Comparison of ENCODE assay signal across 20 cellular contexts in the genomic region with DNA sequence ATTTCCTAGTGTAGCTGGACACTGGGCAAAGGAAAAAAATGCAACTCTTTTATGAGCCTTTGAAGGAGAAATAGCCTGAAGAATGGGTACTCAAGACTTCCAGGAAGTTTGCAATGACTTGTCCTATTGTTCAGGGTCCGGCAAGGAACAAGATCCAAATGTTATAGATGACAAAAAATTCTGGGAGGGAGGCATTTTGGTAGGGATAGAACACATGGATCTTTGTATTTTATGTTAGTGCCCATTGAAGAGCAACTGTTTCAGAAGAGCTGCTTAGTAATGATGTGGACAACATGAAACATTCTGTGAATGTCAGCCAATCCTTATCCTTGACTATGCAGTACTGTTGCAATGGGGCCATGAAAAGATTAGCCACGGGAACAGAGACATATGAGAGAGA.
A peak's percentile ranks its signal among the peaks of the same experiment; 100 is the strongest.
DNase-seq lines count a peak whose midpoint lies in the region; ATAC-seq and TF ChIP-seq lines count a peak whose summit lies in the region.
"Had no signal": no experiment of that assay in that cellular context is flagged by ENCODE, and none has a peak within 500 bp of the region (broad histone marks: within the 10 kb centered on the region; RNA-seq: fewer than 3 reads in every experiment).

No MANE protein-coding gene starts in this region.

- CTCF ChIA-PET in WTC11 (lab: Charles Lee), result no interaction called here

- no peak overlapping the region for H3T11ph ChIP-seq in H9 (ENCODE audit: low read length)

- H4K20me1 ChIP-seq in H9 (ENCODE audit: control insufficient read depth, insufficient read depth, insufficient read length), result no peaks in the 10 kb centered on the region
- H4K20me1 ChIP-seq: BLaER1 had no signal

- H3K9me3 Mint-ChIP-seq in H9, result no peaks in the 10 kb centered on the region
- no peaks in the 10 kb centered on the region for H3K9me3 Mint-ChIP-seq in WTC11

- no peak overlapping the region for H2BK20ac ChIP-seq in H9 (ENCODE audit: low read depth, low read length, poor library complexity, severe bottlenecking)

- H3K4me3 Mint-ChIP-seq in H9, result no peak overlapping the region
- H3K4me3 Mint-ChIP-seq in WTC11, result no peak overlapping the region
- H3K4me3 Mint-ChIP-seq: CD14-positive monocyte; CD4-positive, alpha-beta memory T cell; CD4-positive, CD25-positive, alpha-beta regulatory T cell; CD8-positive, alpha-beta memory T cell had no signal

- DNase-seq in RPMI7951 (ENCODE audit: low read depth) (peak; percentile 35), amniotic epithelial cell (ENCODE audit: low read depth) (peak; percentile 2), foreskin melanocyte (peak; percentile 99), H9 (no peak), WTC11 (ENCODE audit: low spot score) (no peak)
- no peak for DNase-seq in stimulated activated CD4-positive, alpha-beta T cell treated with anti-CD3 and anti-CD28 coated beads, Interleukin-1b, Interleukin-23, amount 100 ng/mL, for 48 hours
- DNase-seq: 8988T; ACHN; BE2C; C1 segment of cervical spinal cord; Caco-2; Calu3; CD4-positive, alpha-beta memory T cell; CD4-positive, CD25-positive, alpha-beta regulatory T cell; CD8-positive, alpha-beta memory T cell; DMS79 treated with DMSO at 0.1 percent for 48 hours; GF-D8 had no signal

- H4K8ac ChIP-seq in H9 (replicated peaks; ENCODE audit: insufficient read length, low read depth, low read length), result no peak overlapping the region

- no CpG with 5 or more reads among the region's 2 CpGs for WGBS in H9 (ENCODE audit: extremely low coverage, insufficient read length, low lambda C conversion rate)

- H3K27ac Mint-ChIP-seq in H9, result no peak overlapping the region
- H3K27ac Mint-ChIP-seq in WTC11, result no peak overlapping the region
- H3K27ac Mint-ChIP-seq: CD14-positive monocyte; CD4-positive, alpha-beta memory T cell; CD8-positive, alpha-beta memory T cell had no signal

- ATAC-seq in GM18520 (IDR thresholded peaks at IDR 0.05; ENCODE audit: unreplicated experiment), result no peak
- ATAC-seq in WTC11, result no peak

- H2AFZ ChIP-seq in H9 (ENCODE audit: low read length), result no peak overlapping the region

- H3K27ac ChIP-seq in H9 (ENCODE audit: insufficient read length, low read depth, low read length), result no peak overlapping the region
- H3K27ac ChIP-seq: BLaER1 had no signal

- H2BK120ac ChIP-seq in H9 (ENCODE audit: low read depth, low read length, poor library complexity, severe bottlenecking), result no peak overlapping the region

- H2BK12ac ChIP-seq in H9 (ENCODE audit: insufficient read length, low read depth, low read length), result no peak overlapping the region

- H3K36me3 Mint-ChIP-seq in H9 (ENCODE audit: insufficient read depth in 1 of 3, low read depth in 3 of 3) (no peaks in the 10 kb centered on the region; a peak in 1 of 7 replicates), WTC11 (no peaks in the 10 kb centered on the region)
- H3K36me3 Mint-ChIP-seq: CD14-positive monocyte; CD4-positive, alpha-beta memory T cell; CD4-positive, CD25-positive, alpha-beta regulatory T cell; CD8-positive, alpha-beta memory T cell had no signal

- H3K18ac ChIP-seq in H9 (ENCODE audit: insufficient read length, low read depth, low read length), result no peak overlapping the region

- H3K4ac ChIP-seq in H9 (ENCODE audit: low read depth, low read length), result no peak overlapping the region

- H3K27me3 ChIP-seq in H9 (ENCODE audit: insufficient read depth, low read length), result no peaks in the 10 kb centered on the region
- H3K27me3 ChIP-seq: BE2C, BLaER1 had no signal

- H3K14ac ChIP-seq in H9 (ENCODE audit: insufficient read depth, low read length), result no peak overlapping the region

- no peaks in the 10 kb centered on the region for H3K27me3 Mint-ChIP-seq in H9 (ENCODE audit: low read depth)
- H3K27me3 Mint-ChIP-seq in WTC11 (ENCODE audit: low read depth), result no peaks in the 10 kb centered on the region
- H3K27me3 Mint-ChIP-seq: CD4-positive, alpha-beta memory T cell; CD4-positive, CD25-positive, alpha-beta regulatory T cell had no signal

- H3K9me3 ChIP-seq in H9 (ENCODE audit: control insufficient read depth, low read depth, low read length), result no peaks in the 10 kb centered on the region
- H3K9me3 ChIP-seq: BE2C, BLaER1, Caco-2 had no signal

- no peaks in the 10 kb centered on the region for H3K79me1 ChIP-seq in H9 (ENCODE audit: insufficient read depth, low read depth, low read length, poor library complexity, severe bottlenecking)

- no peak overlapping the region for H2BK5ac ChIP-seq in H9 (ENCODE audit: insufficient read length, low read length)

- H2AK5ac ChIP-seq in H9 (ENCODE audit: insufficient read length, low read length), result no peak overlapping the region

- no peak for TF ChIP-seq CTCF in H9 (conservative IDR thresholded peaks at IDR 0.05)
- TF ChIP-seq CTCF in WTC11 (IDR thresholded peaks at IDR 0.05), result no peak

- H3K4me2 ChIP-seq in H9 (ENCODE audit: insufficient read depth, insufficient read length, low read length), result no peak overlapping the region
- H3K4me2 ChIP-seq: BLaER1 had no signal

- H3K23me2 ChIP-seq in H9 (ENCODE audit: insufficient read length, low read depth, low read length, poor library complexity, severe bottlenecking), result no peaks in the 10 kb centered on the region

- no peak overlapping the region for H4K5ac ChIP-seq in H9 (ENCODE audit: insufficient read length, low read depth, low read length)

- H3K56ac ChIP-seq in H9 (ENCODE audit: insufficient read length, low read depth, low read length), result no peak overlapping the region

- H3K9ac ChIP-seq in H9 (ENCODE audit: extremely low read depth, insufficient read length, low read length), result no peak overlapping the region
- H3K9ac ChIP-seq: BLaER1 had no signal

- H2BK15ac ChIP-seq in H9 (ENCODE audit: low read depth, low read length), result no peak overlapping the region

- H3K4me1 ChIP-seq in H9 (ENCODE audit: insufficient read depth, low read length), result no peaks in the 10 kb centered on the region
- H3K4me1 ChIP-seq: BE2C, BLaER1, Caco-2 had no signal

- no peaks in the 10 kb centered on the region for H3K4me1 Mint-ChIP-seq in H9
- H3K4me1 Mint-ChIP-seq in WTC11, result no peaks in the 10 kb centered on the region
- H3K4me1 Mint-ChIP-seq: CD14-positive monocyte; CD4-positive, alpha-beta memory T cell; CD4-positive, CD25-positive, alpha-beta regulatory T cell; CD8-positive, alpha-beta memory T cell had no signal

- H3K79me2 ChIP-seq in H9 (ENCODE audit: insufficient read depth, low read length), result no peaks in the 10 kb centered on the region

- POLR2A ChIA-PET in WTC11 (lab: Charles Lee), result no interaction called here

- H3K23ac ChIP-seq in H9 (ENCODE audit: insufficient read length, low read depth, low read length), result no peak overlapping the region

- H4K91ac ChIP-seq in H9 (ENCODE audit: insufficient read length, low read depth, low read length), result no peak overlapping the region

TF ChIP-seq in WTC11, 78 proteins besides CTCF, POLR2A, EP300 and RAD21 (continues in another document):
- TF ChIP-seq, protein P1, sequence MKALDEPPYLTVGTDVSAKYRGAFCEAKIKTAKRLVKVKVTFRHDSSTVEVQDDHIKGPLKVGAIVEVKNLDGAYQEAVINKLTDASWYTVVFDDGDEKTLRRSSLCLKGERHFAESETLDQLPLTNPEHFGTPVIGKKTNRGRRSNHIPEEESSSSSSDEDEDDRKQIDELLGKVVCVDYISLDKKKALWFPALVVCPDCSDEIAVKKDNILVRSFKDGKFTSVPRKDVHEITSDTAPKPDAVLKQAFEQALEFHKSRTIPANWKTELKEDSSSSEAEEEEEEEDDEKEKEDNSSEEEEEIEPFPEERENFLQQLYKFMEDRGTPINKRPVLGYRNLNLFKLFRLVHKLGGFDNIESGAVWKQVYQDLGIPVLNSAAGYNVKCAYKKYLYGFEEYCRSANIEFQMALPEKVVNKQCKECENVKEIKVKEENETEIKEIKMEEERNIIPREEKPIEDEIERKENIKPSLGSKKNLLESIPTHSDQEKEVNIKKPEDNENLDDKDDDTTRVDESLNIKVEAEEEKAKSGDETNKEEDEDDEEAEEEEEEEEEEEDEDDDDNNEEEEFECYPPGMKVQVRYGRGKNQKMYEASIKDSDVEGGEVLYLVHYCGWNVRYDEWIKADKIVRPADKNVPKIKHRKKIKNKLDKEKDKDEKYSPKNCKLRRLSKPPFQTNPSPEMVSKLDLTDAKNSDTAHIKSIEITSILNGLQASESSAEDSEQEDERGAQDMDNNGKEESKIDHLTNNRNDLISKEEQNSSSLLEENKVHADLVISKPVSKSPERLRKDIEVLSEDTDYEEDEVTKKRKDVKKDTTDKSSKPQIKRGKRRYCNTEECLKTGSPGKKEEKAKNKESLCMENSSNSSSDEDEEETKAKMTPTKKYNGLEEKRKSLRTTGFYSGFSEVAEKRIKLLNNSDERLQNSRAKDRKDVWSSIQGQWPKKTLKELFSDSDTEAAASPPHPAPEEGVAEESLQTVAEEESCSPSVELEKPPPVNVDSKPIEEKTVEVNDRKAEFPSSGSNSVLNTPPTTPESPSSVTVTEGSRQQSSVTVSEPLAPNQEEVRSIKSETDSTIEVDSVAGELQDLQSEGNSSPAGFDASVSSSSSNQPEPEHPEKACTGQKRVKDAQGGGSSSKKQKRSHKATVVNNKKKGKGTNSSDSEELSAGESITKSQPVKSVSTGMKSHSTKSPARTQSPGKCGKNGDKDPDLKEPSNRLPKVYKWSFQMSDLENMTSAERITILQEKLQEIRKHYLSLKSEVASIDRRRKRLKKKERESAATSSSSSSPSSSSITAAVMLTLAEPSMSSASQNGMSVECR (CRISPR knock-in tag; IDR thresholded peaks at IDR 0.05; ENCODE audit: borderline replicate concordance), result no peak
- TF ChIP-seq, protein P2, sequence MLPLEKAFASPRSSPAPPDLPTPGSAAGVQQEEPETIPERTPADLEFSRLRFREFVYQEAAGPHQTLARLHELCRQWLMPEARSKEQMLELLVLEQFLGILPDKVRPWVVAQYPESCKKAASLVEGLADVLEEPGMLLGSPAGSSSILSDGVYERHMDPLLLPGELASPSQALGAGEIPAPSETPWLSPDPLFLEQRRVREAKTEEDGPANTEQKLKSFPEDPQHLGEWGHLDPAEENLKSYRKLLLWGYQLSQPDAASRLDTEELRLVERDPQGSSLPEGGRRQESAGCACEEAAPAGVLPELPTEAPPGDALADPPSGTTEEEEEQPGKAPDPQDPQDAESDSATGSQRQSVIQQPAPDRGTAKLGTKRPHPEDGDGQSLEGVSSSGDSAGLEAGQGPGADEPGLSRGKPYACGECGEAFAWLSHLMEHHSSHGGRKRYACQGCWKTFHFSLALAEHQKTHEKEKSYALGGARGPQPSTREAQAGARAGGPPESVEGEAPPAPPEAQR (CRISPR knock-in tag; IDR thresholded peaks at IDR 0.05), result no peak
- TF ChIP-seq FOXJ3 (CRISPR knock-in tag; IDR thresholded peaks at IDR 0.05; ENCODE audit: borderline replicate concordance), result no peak

Comparison
In these comparisons a context has a peak if more than half of its experiments do, and no peak if none do; other contexts are left out.
1. DNase-seq: peak in RPMI7951 (single experiment), amniotic epithelial cell (single experiment) and foreskin melanocyte (single experiment); none in H9 (single experiment), stimulated activated CD4-positive, alpha-beta T cell treated with anti-CD3 and anti-CD28 coated beads, Interleukin-1b, Interleukin-23, amount 100 ng/mL, for 48 hours (single experiment) and WTC11 (single experiment).